Comparison of ENCODE assay signal across 1 cellular context in genomic region chr1:43583058-43583457, GRCh38.
TF ChIP-seq lines count a peak whose summit lies in the region.

No MANE protein-coding gene starts in this region.

TF ChIP-seq in H1, 55 proteins besides CTCF, POLR2A, EP300 and RAD21:
- no peak for TF ChIP-seq BACH1 (IDR thresholded peaks at IDR 0.05; ENCODE audit: low read length)
- no peak for TF ChIP-seq TCF12 (IDR thresholded peaks at IDR 0.05; ENCODE audit: low read depth, low read length)
- no peak for TF ChIP-seq CTBP2 (IDR thresholded peaks at IDR 0.05; ENCODE audit: borderline replicate concordance, insufficient read depth, insufficient read length, low read length)
- TF ChIP-seq KDM1A (IDR thresholded peaks at IDR 0.05; ENCODE audit: borderline replicate concordance, low read length): no peak
- no peak for TF ChIP-seq GABPA (IDR thresholded peaks at IDR 0.05; ENCODE audit: borderline replicate concordance, insufficient read depth, low read length)
- TF ChIP-seq SIN3A (conservative IDR thresholded peaks at IDR 0.05 in 1 of 2, IDR thresholded peaks at IDR 0.05 in 1 of 2; ENCODE audit: low read depth in 1 of 2, low read length in 2 of 2): no peak
- TF ChIP-seq SP1 (IDR thresholded peaks at IDR 0.05; ENCODE audit: low read depth, low read length): no peak
- no peak for TF ChIP-seq HDAC2 (IDR thresholded peaks at IDR 0.05; ENCODE audit: borderline replicate concordance in 1 of 2, low read depth in 2 of 2, low read length in 2 of 2)
- TF ChIP-seq SIX5 (IDR thresholded peaks at IDR 0.05; ENCODE audit: low read depth, low read length): no peak
- no peak for TF ChIP-seq TBP (IDR thresholded peaks at IDR 0.05; ENCODE audit: low read depth, low read length)
- TF ChIP-seq RBBP5 (IDR thresholded peaks at IDR 0.05; ENCODE audit: borderline replicate concordance, low read depth, low read length): no peak
- TF ChIP-seq SP2 (IDR thresholded peaks at IDR 0.05; ENCODE audit: low read length): no peak
- TF ChIP-seq CEBPB (IDR thresholded peaks at IDR 0.05; ENCODE audit: low read depth, low read length): no peak
- TF ChIP-seq TEAD4 (IDR thresholded peaks at IDR 0.05; ENCODE audit: low read depth, low read length): no peak
- TF ChIP-seq PHF8 (conservative IDR thresholded peaks at IDR 0.05; ENCODE audit: low read depth, low read length): no peak
- TF ChIP-seq GTF2F1 (IDR thresholded peaks at IDR 0.05; ENCODE audit: borderline replicate concordance, low read depth, low read length): no peak
- TF ChIP-seq USF2 (IDR thresholded peaks at IDR 0.05; ENCODE audit: low read length): no peak
- no peak for TF ChIP-seq NRF1 (IDR thresholded peaks at IDR 0.05; ENCODE audit: low read depth, low read length)
- TF ChIP-seq POU5F1 (IDR thresholded peaks at IDR 0.05; ENCODE audit: low read depth, low read length): no peak
